15 cellular contexts compared by ENCODE assay signal in genomic region chr11:78643676-78644056, GRCh38.
DNase-seq lines count a peak whose midpoint lies in the region; ATAC-seq and TF ChIP-seq lines count a peak whose summit lies in the region.
"Had no signal": no experiment of that assay in that cellular context is flagged by ENCODE, and none has a peak within 500 bp of the region (broad histone marks: within the 10 kb centered on the region; RNA-seq: fewer than 3 reads in every experiment).

No MANE protein-coding gene starts in this region.

- no peaks in the 10 kb centered on the region for H3K36me3 ChIP-seq in Caco-2 (ENCODE audit: control insufficient read depth, insufficient read depth, low read length)
- H3K36me3 ChIP-seq: BLaER1, HAP-1 had no signal

- no peak for TF ChIP-seq CTCF in Caco-2 (IDR thresholded peaks at IDR 0.05; ENCODE audit: insufficient read depth in 1 of 2, low read depth in 1 of 2, low read length in 1 of 2, severe bottlenecking in 1 of 2, unreplicated experiment in 1 of 2)

- peaks cover 5% of the 10 kb centered on the region for H3K9me3 ChIP-seq in Caco-2

- H3K27ac Mint-ChIP-seq in T-helper 2 cell treated with Interferon-gamma antibody and Interleukin-4, amounts not matched to agents 5 μg/mL and 100 μg/mL, for 36 hours = peak overlapping the region; percentile 51
- peak overlapping the region; percentile 90 for H3K27ac Mint-ChIP-seq in activated T-cell treated with anti-CD3 and anti-CD28 coated beads, Interleukin-2, amount 50 U/mL, for 24 hours
- H3K27ac Mint-ChIP-seq in activated T-helper 1 cell treated with anti-CD3 and anti-CD28 coated beads, Interleukin-12 subunit alpha, Interleukin-12 subunit beta, Interleukin-2, Interleukin-4 antibody, amounts not matched to agents 30 ng/mL and 10 ng/mL and 1 ng/mL, durations not matched to agents 14 hours and 24 hours and 36 hours = peak overlapping the region; percentile 91
- H3K27ac Mint-ChIP-seq in activated naive CD8-positive, alpha-beta T cell treated with anti-CD3 and anti-CD28 coated beads, Interleukin-2, amount 50 U/mL, for 24 hours = peak overlapping the region; percentile 95
- no peak overlapping the region for H3K27ac Mint-ChIP-seq in Caco-2 (ENCODE audit: unreplicated experiment)

- no TSS peak for BruUV-seq in Caco-2 (replicated peaks; lab: Mats Ljungman, UMichigan)

- H3K9me3 Mint-ChIP-seq in T-helper 2 cell treated with Interferon-gamma antibody and Interleukin-4, amounts not matched to agents 5 μg/mL and 100 μg/mL, for 36 hours = no peaks in the 10 kb centered on the region
- peaks cover 6% of the 10 kb centered on the region for H3K9me3 Mint-ChIP-seq in activated T-cell treated with anti-CD3 and anti-CD28 coated beads, Interleukin-2, amount 50 U/mL, for 24 hours
- H3K9me3 Mint-ChIP-seq in activated T-helper 1 cell treated with anti-CD3 and anti-CD28 coated beads, Interleukin-12 subunit alpha, Interleukin-12 subunit beta, Interleukin-2, Interleukin-4 antibody, amounts not matched to agents 30 ng/mL and 10 ng/mL and 1 ng/mL, durations not matched to agents 14 hours and 24 hours and 36 hours = no peaks in the 10 kb centered on the region
- H3K9me3 Mint-ChIP-seq in activated naive CD8-positive, alpha-beta T cell treated with anti-CD3 and anti-CD28 coated beads, Interleukin-2, amount 50 U/mL, for 24 hours = no peaks in the 10 kb centered on the region
- H3K9me3 Mint-ChIP-seq in Caco-2 (ENCODE audit: unreplicated experiment) = no peaks in the 10 kb centered on the region
- H3K9me3 Mint-ChIP-seq: CD8-positive, alpha-beta memory T cell had no signal

- no peaks in the 10 kb centered on the region for H3K27me3 Mint-ChIP-seq in T-helper 2 cell treated with Interferon-gamma antibody and Interleukin-4, amounts not matched to agents 5 μg/mL and 100 μg/mL, for 36 hours (ENCODE audit: low read depth)
- peaks cover 18% of the 10 kb centered on the region for H3K27me3 Mint-ChIP-seq in activated T-cell treated with anti-CD3 and anti-CD28 coated beads, Interleukin-2, amount 50 U/mL, for 24 hours
- no peaks in the 10 kb centered on the region for H3K27me3 Mint-ChIP-seq in activated T-helper 1 cell treated with anti-CD3 and anti-CD28 coated beads, Interleukin-12 subunit alpha, Interleukin-12 subunit beta, Interleukin-2, Interleukin-4 antibody, amounts not matched to agents 30 ng/mL and 10 ng/mL and 1 ng/mL, durations not matched to agents 14 hours and 24 hours and 36 hours (ENCODE audit: insufficient read depth)
- peaks cover 2% of the 10 kb centered on the region for H3K27me3 Mint-ChIP-seq in activated naive CD8-positive, alpha-beta T cell treated with anti-CD3 and anti-CD28 coated beads, Interleukin-2, amount 50 U/mL, for 24 hours
- H3K27me3 Mint-ChIP-seq in Caco-2 (ENCODE audit: insufficient read depth, unreplicated experiment) = peaks cover 13% of the 10 kb centered on the region

- intact Hi-C loops in activated T-helper 1 cell treated with anti-CD3 and anti-CD28 coated beads, Interleukin-12 subunit alpha, Interleukin-12 subunit beta, Interleukin-2, Interleukin-4 antibody, amounts not matched to agents 30 ng/mL and 10 ng/mL and 1 ng/mL, durations not matched to agents 14 hours and 24 hours and 36 hours (cut with micrococcal nuclease) = loop anchor here (1.0 to 10.0 kb wide), 12 partner anchors 9 to 1511 kb away; partner anchors contain the start of genes AAMDC, GAB2, NARS2 and RSF1
- intact Hi-C loops in Caco-2 (cut with micrococcal nuclease; ENCODE audit: unreplicated experiment) = loop anchor here (2.0 to 10.0 kb wide), 2 partner anchors 611 to 849 kb away; no protein-coding TSS in a partner anchor

- CTCF ChIA-PET in Caco-2 (lab: Charles Lee) = interaction anchor here (7.2 kb wide), 1 partner anchor 74 kb away, joined by 392 read pairs; no protein-coding TSS in a partner anchor

- no peak for DNase-seq in T-helper 2 cell treated with Interferon-gamma antibody and Interleukin-4, amounts not matched to agents 5 μg/mL and 100 μg/mL, for 36 hours (ENCODE audit: low spot score)
- DNase-seq in T-helper 2 cell (no peak), Caco-2 (no peak)
- DNase-seq in activated T-cell treated with anti-CD3 and anti-CD28 coated beads, Interleukin-2, amount 50 U/mL, for 24 hours = no peak
- DNase-seq in activated T-cell treated with anti-CD3 and anti-CD28 coated beads, Interleukin-2, amount 50 U/mL, for 1 hour = no peak
- no peak for DNase-seq in activated T-helper 1 cell treated with anti-CD3 and anti-CD28 coated beads, Interleukin-12 subunit alpha, Interleukin-12 subunit beta, Interleukin-2, Interleukin-4 antibody, amounts not matched to agents 30 ng/mL and 10 ng/mL and 1 ng/mL, durations not matched to agents 14 hours and 24 hours and 36 hours (ENCODE audit: low spot score)
- DNase-seq in activated naive CD8-positive, alpha-beta T cell treated with anti-CD3 and anti-CD28 coated beads, Interleukin-2, amount 50 U/mL, for 24 hours = no peak
- no peak for DNase-seq in stimulated activated CD4-positive, alpha-beta T cell treated with anti-CD3 and anti-CD28 coated beads, Interleukin-2, amount 100 ng/mL, for 48 hours
- DNase-seq: 8988T; AML-193; CD8-positive, alpha-beta memory T cell; DMS53; GF-D8 had no signal

- peak overlapping the region; percentile 55 for H3K4me3 Mint-ChIP-seq in T-helper 2 cell treated with Interferon-gamma antibody and Interleukin-4, amounts not matched to agents 5 μg/mL and 100 μg/mL, for 36 hours
- H3K4me3 Mint-ChIP-seq in activated T-cell treated with anti-CD3 and anti-CD28 coated beads, Interleukin-2, amount 50 U/mL, for 24 hours = no peak overlapping the region
- H3K4me3 Mint-ChIP-seq in activated T-helper 1 cell treated with anti-CD3 and anti-CD28 coated beads, Interleukin-12 subunit alpha, Interleukin-12 subunit beta, Interleukin-2, Interleukin-4 antibody, amounts not matched to agents 30 ng/mL and 10 ng/mL and 1 ng/mL, durations not matched to agents 14 hours and 24 hours and 36 hours = no peak overlapping the region
- peak overlapping the region; percentile 34 for H3K4me3 Mint-ChIP-seq in activated naive CD8-positive, alpha-beta T cell treated with anti-CD3 and anti-CD28 coated beads, Interleukin-2, amount 50 U/mL, for 24 hours
- no peak overlapping the region for H3K4me3 Mint-ChIP-seq in Caco-2 (ENCODE audit: unreplicated experiment)
- H3K4me3 Mint-ChIP-seq: CD8-positive, alpha-beta memory T cell had no signal

- H3K4me1 ChIP-seq in Caco-2 = no peaks in the 10 kb centered on the region
- H3K4me1 ChIP-seq: BLaER1, HAP-1 had no signal

- H3K4me3 ChIP-seq in Caco-2 (ENCODE audit: low read depth, low read length) = no peak overlapping the region
- H3K4me3 ChIP-seq: BLaER1, HAP-1 had no signal

- no peaks in the 10 kb centered on the region for H3K27me3 ChIP-seq in Caco-2 (replicated peaks; ENCODE audit: control insufficient read depth, insufficient read depth, low read length)
- H3K27me3 ChIP-seq: BLaER1 had no signal

- H3K36me3 Mint-ChIP-seq in T-helper 2 cell treated with Interferon-gamma antibody and Interleukin-4, amounts not matched to agents 5 μg/mL and 100 μg/mL, for 36 hours (ENCODE audit: low read depth) = peaks cover 2% of the 10 kb centered on the region
- H3K36me3 Mint-ChIP-seq in activated T-cell treated with anti-CD3 and anti-CD28 coated beads, Interleukin-2, amount 50 U/mL, for 24 hours (ENCODE audit: low read depth) = no peaks in the 10 kb centered on the region
- H3K36me3 Mint-ChIP-seq in activated T-helper 1 cell treated with anti-CD3 and anti-CD28 coated beads, Interleukin-12 subunit alpha, Interleukin-12 subunit beta, Interleukin-2, Interleukin-4 antibody, amounts not matched to agents 30 ng/mL and 10 ng/mL and 1 ng/mL, durations not matched to agents 14 hours and 24 hours and 36 hours (ENCODE audit: low read depth) = no peaks in the 10 kb centered on the region
- H3K36me3 Mint-ChIP-seq in activated naive CD8-positive, alpha-beta T cell treated with anti-CD3 and anti-CD28 coated beads, Interleukin-2, amount 50 U/mL, for 24 hours (ENCODE audit: low read depth) = peaks cover 4% of the 10 kb centered on the region
- H3K36me3 Mint-ChIP-seq in Caco-2 (ENCODE audit: insufficient read depth, unreplicated experiment) = no peaks in the 10 kb centered on the region
- H3K36me3 Mint-ChIP-seq: CD8-positive, alpha-beta memory T cell had no signal

- POLR2A ChIA-PET in Caco-2 (lab: Charles Lee) = no interaction called here

- peak; percentile 58 for ATAC-seq in activated naive CD8-positive, alpha-beta T cell treated with anti-CD3 and anti-CD28 coated beads, Interleukin-2, amount 50 U/mL, for 24 hours

- peaks cover 27% of the 10 kb centered on the region for H3K4me1 Mint-ChIP-seq in T-helper 2 cell treated with Interferon-gamma antibody and Interleukin-4, amounts not matched to agents 5 μg/mL and 100 μg/mL, for 36 hours (ENCODE audit: low read depth)
- peaks cover 17% of the 10 kb centered on the region for H3K4me1 Mint-ChIP-seq in activated T-cell treated with anti-CD3 and anti-CD28 coated beads, Interleukin-2, amount 50 U/mL, for 24 hours (ENCODE audit: low read depth)
- peaks cover 35% of the 10 kb centered on the region for H3K4me1 Mint-ChIP-seq in activated T-helper 1 cell treated with anti-CD3 and anti-CD28 coated beads, Interleukin-12 subunit alpha, Interleukin-12 subunit beta, Interleukin-2, Interleukin-4 antibody, amounts not matched to agents 30 ng/mL and 10 ng/mL and 1 ng/mL, durations not matched to agents 14 hours and 24 hours and 36 hours (ENCODE audit: low read depth)
- peaks cover 40% of the 10 kb centered on the region for H3K4me1 Mint-ChIP-seq in activated naive CD8-positive, alpha-beta T cell treated with anti-CD3 and anti-CD28 coated beads, Interleukin-2, amount 50 U/mL, for 24 hours
- no peaks in the 10 kb centered on the region for H3K4me1 Mint-ChIP-seq in Caco-2 (ENCODE audit: low read depth, unreplicated experiment)

Comparison
In these comparisons a context has a peak if more than half of its experiments do, and no peak if none do; other contexts are left out.
1. H3K4me3 Mint-ChIP-seq: peak in T-helper 2 cell treated with Interferon-gamma antibody and Interleukin-4, amounts not matched to agents 5 μg/mL and 100 μg/mL, for 36 hours (single experiment) and activated naive CD8-positive, alpha-beta T cell treated with anti-CD3 and anti-CD28 coated beads, Interleukin-2, amount 50 U/mL, for 24 hours (single experiment); none in activated T-cell treated with anti-CD3 and anti-CD28 coated beads, Interleukin-2, amount 50 U/mL, for 24 hours (single experiment), activated T-helper 1 cell treated with anti-CD3 and anti-CD28 coated beads, Interleukin-12 subunit alpha, Interleukin-12 subunit beta, Interleukin-2, Interleukin-4 antibody, amounts not matched to agents 30 ng/mL and 10 ng/mL and 1 ng/mL, durations not matched to agents 14 hours and 24 hours and 36 hours (single experiment) and Caco-2 (single experiment).